ENCODE assay signal across 1 cellular context in the genomic region with DNA sequence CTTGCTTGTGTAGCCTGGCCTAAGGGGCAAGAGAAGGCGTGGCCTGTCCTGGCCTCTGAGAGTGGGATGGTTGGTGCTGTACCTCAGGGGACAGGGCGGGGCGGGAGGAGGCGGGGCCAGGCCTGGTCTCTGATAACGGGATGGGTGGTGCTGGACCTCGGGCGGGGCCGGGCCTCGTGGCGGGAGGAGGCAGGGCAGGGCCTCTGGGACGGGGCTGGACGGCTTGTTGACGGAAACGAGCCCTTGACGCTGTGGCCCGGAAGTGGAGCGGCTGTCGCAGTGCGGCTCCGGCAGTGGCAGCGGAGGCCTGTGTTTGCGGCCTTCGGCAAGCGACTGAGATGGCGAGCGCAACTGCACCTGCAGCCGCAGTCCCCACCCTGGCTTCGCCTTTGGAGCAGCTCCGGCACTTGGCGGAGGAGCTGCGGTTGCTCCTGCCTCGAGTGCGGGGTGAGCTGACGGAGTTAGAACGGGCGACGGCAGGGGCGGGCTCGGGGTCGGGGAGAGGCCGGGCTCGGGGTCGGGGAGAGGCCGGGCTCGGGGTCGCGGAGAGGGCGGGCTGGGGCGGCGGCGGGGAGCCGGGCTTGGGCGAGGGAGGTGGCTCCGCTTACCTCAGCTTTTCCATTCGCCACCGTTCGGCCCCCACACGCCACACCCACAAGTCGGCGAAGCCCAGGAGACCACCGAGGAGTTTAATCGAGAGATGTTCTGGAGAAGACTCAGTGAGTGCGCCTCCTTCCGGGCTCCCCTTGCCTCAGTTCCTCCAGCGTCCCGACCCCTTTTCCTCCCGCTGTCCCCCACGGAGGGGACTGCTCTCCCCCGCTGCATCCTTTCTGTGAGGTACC.
TF ChIP-seq lines count a peak whose summit lies in the region.

A gene with protein sequence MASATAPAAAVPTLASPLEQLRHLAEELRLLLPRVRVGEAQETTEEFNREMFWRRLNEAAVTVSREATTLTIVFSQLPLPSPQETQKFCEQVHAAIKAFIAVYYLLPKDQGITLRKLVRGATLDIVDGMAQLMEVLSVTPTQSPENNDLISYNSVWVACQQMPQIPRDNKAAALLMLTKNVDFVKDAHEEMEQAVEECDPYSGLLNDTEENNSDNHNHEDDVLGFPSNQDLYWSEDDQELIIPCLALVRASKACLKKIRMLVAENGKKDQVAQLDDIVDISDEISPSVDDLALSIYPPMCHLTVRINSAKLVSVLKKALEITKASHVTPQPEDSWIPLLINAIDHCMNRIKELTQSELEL (plus strand): TSS at position 243 of the 842 bp plus-strand sequence. CDS start 96 bp downstream, at position 339.

TF ChIP-seq in HepG2, 621 proteins besides CTCF, POLR2A, EP300 and RAD21 (continued from another document and continues in another):
- TF ChIP-seq SIX4 (CRISPR knock-in tag; IDR thresholded peaks at IDR 0.05) (no peak), STAT5B (CRISPR knock-in tag; IDR thresholded peaks at IDR 0.05) (no peak), NAIF1 (CRISPR knock-in tag; IDR thresholded peaks at IDR 0.05; ENCODE audit: borderline replicate concordance) (no peak), SMC3 (IDR thresholded peaks at IDR 0.05; ENCODE audit: low read length) (no peak), ZNF430 (CRISPR knock-in tag; IDR thresholded peaks at IDR 0.05) (peak; percentile 53; the same call in 1 of the 2 replicates), ZNF251 (CRISPR knock-in tag; IDR thresholded peaks at IDR 0.05) (no peak), ZNF674 (CRISPR knock-in tag; IDR thresholded peaks at IDR 0.05; ENCODE audit: low read depth) (no peak), LCORL (IDR thresholded peaks at IDR 0.05) (no peak; the same call in 1 of the 2 replicates), LCORL (CRISPR knock-in tag; IDR thresholded peaks at IDR 0.05) (peak; percentile 92), ZSCAN29 (CRISPR knock-in tag; conservative IDR thresholded peaks at IDR 0.05) (0 out of 2 replicates have a peak, but pooled peaks have one; percentile 43), PITX1 (CRISPR knock-in tag; IDR thresholded peaks at IDR 0.05) (peak; percentile 84), ZNF160 (CRISPR knock-in tag; IDR thresholded peaks at IDR 0.05) (peak; percentile 78; the same call in 1 of the 2 replicates), ZNF777 (CRISPR knock-in tag; IDR thresholded peaks at IDR 0.05) (peak; percentile 88), REL (CRISPR knock-in tag; conservative IDR thresholded peaks at IDR 0.05) (0 out of 2 replicates have a peak, but pooled peaks have one; percentile 35), IRF2 (CRISPR knock-in tag; IDR thresholded peaks at IDR 0.05) (peak; percentile 60; the same call in 1 of the 2 replicates), ZNF543 (CRISPR knock-in tag; IDR thresholded peaks at IDR 0.05) (peak; percentile 53; the same call in 1 of the 2 replicates), FOXO1 (CRISPR knock-in tag; IDR thresholded peaks at IDR 0.05) (peak; percentile 87), HDAC6 (IDR thresholded peaks at IDR 0.05; ENCODE audit: low read depth, low read length) (no peak), ZMYM4 (CRISPR knock-in tag; IDR thresholded peaks at IDR 0.05) (peak; percentile 74), PHF20 (CRISPR knock-in tag; IDR thresholded peaks at IDR 0.05) (peak; percentile 79), MTA1 (CRISPR knock-in tag; IDR thresholded peaks at IDR 0.05; ENCODE audit: borderline replicate concordance) (peak; percentile 42; the same call in 1 of the 2 replicates), ZNF598 (CRISPR knock-in tag; IDR thresholded peaks at IDR 0.05; ENCODE audit: borderline replicate concordance) (no peak), TBX2 (CRISPR knock-in tag; IDR thresholded peaks at IDR 0.05; ENCODE audit: borderline replicate concordance) (peak; percentile 84; the same call in 1 of the 2 replicates), ZKSCAN5 (CRISPR knock-in tag; IDR thresholded peaks at IDR 0.05) (no peak), KLF12 (CRISPR knock-in tag; IDR thresholded peaks at IDR 0.05; ENCODE audit: borderline replicate concordance) (peak; percentile 91), NONO (IDR thresholded peaks at IDR 0.05) (no peak), NONO (CRISPR knock-in tag; conservative IDR thresholded peaks at IDR 0.05) (peak; percentile 86), CHCHD3 (CRISPR knock-in tag; IDR thresholded peaks at IDR 0.05) (0 out of 2 replicates have a peak, but pooled peaks have one; percentile 50), ZNF282 (IDR thresholded peaks at IDR 0.05; ENCODE audit: partially characterized antibody) (no peak), ZNF550 (CRISPR knock-in tag; IDR thresholded peaks at IDR 0.05; ENCODE audit: borderline replicate concordance) (no peak), THAP11 (CRISPR knock-in tag; IDR thresholded peaks at IDR 0.05) (peak; percentile 84), DNMT3B (CRISPR knock-in tag; conservative IDR thresholded peaks at IDR 0.05) (no peak), DR1 (CRISPR knock-in tag; IDR thresholded peaks at IDR 0.05) (peak; percentile 61; the same call in 1 of the 2 replicates), AHR (CRISPR knock-in tag; IDR thresholded peaks at IDR 0.05) (0 out of 2 replicates have a peak, but pooled peaks have one; percentile 22)
- TF ChIP-seq, protein P1, sequence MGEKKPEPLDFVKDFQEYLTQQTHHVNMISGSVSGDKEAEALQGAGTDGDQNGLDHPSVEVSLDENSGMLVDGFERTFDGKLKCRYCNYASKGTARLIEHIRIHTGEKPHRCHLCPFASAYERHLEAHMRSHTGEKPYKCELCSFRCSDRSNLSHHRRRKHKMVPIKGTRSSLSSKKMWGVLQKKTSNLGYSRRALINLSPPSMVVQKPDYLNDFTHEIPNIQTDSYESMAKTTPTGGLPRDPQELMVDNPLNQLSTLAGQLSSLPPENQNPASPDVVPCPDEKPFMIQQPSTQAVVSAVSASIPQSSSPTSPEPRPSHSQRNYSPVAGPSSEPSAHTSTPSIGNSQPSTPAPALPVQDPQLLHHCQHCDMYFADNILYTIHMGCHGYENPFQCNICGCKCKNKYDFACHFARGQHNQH (CRISPR knock-in tag; IDR thresholded peaks at IDR 0.05), result peak; percentile 12; the same call in 1 of the 2 replicates
- TF ChIP-seq, protein P2, sequence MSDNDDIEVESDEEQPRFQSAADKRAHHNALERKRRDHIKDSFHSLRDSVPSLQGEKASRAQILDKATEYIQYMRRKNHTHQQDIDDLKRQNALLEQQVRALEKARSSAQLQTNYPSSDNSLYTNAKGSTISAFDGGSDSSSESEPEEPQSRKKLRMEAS (IDR thresholded peaks at IDR 0.05), result peak; percentile 93
- TF ChIP-seq, protein P3, sequence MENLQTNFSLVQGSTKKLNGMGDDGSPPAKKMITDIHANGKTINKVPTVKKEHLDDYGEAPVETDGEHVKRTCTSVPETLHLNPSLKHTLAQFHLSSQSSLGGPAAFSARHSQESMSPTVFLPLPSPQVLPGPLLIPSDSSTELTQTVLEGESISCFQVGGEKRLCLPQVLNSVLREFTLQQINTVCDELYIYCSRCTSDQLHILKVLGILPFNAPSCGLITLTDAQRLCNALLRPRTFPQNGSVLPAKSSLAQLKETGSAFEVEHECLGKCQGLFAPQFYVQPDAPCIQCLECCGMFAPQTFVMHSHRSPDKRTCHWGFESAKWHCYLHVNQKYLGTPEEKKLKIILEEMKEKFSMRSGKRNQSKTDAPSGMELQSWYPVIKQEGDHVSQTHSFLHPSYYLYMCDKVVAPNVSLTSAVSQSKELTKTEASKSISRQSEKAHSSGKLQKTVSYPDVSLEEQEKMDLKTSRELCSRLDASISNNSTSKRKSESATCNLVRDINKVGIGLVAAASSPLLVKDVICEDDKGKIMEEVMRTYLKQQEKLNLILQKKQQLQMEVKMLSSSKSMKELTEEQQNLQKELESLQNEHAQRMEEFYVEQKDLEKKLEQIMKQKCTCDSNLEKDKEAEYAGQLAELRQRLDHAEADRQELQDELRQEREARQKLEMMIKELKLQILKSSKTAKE (CRISPR knock-in tag; IDR thresholded peaks at IDR 0.05; ENCODE audit: borderline replicate concordance), result peak; percentile 65
- TF ChIP-seq, protein P4, sequence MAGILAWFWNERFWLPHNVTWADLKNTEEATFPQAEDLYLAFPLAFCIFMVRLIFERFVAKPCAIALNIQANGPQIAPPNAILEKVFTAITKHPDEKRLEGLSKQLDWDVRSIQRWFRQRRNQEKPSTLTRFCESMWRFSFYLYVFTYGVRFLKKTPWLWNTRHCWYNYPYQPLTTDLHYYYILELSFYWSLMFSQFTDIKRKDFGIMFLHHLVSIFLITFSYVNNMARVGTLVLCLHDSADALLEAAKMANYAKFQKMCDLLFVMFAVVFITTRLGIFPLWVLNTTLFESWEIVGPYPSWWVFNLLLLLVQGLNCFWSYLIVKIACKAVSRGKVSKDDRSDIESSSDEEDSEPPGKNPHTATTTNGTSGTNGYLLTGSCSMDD (CRISPR knock-in tag; IDR thresholded peaks at IDR 0.05), result 0 out of 2 replicates have a peak, but pooled peaks have one; percentile 41
- TF ChIP-seq, protein P5, sequence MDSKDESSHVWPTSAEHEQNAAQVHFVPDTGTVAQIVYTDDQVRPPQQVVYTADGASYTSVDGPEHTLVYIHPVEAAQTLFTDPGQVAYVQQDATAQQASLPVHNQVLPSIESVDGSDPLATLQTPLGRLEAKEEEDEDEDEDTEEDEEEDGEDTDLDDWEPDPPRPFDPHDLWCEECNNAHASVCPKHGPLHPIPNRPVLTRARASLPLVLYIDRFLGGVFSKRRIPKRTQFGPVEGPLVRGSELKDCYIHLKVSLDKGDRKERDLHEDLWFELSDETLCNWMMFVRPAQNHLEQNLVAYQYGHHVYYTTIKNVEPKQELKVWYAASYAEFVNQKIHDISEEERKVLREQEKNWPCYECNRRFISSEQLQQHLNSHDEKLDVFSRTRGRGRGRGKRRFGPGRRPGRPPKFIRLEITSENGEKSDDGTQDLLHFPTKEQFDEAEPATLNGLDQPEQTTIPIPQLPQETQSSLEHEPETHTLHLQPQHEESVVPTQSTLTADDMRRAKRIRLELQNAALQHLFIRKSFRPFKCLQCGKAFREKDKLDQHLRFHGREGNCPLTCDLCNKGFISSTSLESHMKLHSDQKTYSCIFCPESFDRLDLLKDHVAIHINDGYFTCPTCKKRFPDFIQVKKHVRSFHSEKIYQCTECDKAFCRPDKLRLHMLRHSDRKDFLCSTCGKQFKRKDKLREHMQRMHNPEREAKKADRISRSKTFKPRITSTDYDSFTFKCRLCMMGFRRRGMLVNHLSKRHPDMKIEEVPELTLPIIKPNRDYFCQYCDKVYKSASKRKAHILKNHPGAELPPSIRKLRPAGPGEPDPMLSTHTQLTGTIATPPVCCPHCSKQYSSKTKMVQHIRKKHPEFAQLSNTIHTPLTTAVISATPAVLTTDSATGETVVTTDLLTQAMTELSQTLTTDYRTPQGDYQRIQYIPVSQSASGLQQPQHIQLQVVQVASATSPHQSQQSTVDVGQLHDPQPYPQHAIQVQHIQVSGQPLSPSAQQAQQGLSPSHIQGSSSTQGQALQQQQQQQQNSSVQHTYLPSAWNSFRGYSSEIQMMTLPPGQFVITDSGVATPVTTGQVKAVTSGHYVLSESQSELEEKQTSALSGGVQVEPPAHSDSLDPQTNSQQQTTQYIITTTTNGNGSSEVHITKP (CRISPR knock-in tag; IDR thresholded peaks at IDR 0.05; ENCODE audit: low read depth), result 0 out of 2 replicates have a peak, but pooled peaks have one; percentile 24
- TF ChIP-seq, protein P6, sequence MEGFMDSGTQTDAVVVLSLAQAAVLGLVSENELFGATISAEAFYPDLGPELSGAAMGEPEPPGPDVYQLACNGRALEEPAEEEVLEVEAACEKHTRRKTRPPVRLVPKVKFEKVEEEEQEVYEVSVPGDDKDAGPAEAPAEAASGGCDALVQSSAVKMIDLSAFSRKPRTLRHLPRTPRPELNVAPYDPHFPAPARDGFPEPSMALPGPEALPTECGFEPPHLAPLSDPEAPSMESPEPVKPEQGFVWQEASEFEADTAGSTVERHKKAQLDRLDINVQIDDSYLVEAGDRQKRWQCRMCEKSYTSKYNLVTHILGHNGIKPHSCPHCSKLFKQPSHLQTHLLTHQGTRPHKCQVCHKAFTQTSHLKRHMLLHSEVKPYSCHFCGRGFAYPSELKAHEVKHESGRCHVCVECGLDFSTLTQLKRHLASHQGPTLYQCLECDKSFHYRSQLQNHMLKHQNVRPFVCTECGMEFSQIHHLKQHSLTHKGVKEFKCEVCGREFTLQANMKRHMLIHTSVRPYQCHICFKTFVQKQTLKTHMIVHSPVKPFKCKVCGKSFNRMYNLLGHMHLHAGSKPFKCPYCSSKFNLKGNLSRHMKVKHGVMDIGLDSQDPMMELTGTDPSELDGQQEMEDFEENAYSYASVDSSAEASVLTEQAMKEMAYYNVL (CRISPR knock-in tag; IDR thresholded peaks at IDR 0.05; ENCODE audit: borderline replicate concordance), result peak; percentile 59; the same call in 1 of the 2 replicates
- TF ChIP-seq, protein P7, sequence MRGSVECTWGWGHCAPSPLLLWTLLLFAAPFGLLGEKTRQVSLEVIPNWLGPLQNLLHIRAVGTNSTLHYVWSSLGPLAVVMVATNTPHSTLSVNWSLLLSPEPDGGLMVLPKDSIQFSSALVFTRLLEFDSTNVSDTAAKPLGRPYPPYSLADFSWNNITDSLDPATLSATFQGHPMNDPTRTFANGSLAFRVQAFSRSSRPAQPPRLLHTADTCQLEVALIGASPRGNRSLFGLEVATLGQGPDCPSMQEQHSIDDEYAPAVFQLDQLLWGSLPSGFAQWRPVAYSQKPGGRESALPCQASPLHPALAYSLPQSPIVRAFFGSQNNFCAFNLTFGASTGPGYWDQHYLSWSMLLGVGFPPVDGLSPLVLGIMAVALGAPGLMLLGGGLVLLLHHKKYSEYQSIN (CRISPR knock-in tag; IDR thresholded peaks at IDR 0.05; ENCODE audit: borderline replicate concordance), result no peak
- TF ChIP-seq, protein P8, sequence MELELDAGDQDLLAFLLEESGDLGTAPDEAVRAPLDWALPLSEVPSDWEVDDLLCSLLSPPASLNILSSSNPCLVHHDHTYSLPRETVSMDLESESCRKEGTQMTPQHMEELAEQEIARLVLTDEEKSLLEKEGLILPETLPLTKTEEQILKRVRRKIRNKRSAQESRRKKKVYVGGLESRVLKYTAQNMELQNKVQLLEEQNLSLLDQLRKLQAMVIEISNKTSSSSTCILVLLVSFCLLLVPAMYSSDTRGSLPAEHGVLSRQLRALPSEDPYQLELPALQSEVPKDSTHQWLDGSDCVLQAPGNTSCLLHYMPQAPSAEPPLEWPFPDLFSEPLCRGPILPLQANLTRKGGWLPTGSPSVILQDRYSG (CRISPR knock-in tag; IDR thresholded peaks at IDR 0.05), result peak; percentile 82
- TF ChIP-seq, protein P9, sequence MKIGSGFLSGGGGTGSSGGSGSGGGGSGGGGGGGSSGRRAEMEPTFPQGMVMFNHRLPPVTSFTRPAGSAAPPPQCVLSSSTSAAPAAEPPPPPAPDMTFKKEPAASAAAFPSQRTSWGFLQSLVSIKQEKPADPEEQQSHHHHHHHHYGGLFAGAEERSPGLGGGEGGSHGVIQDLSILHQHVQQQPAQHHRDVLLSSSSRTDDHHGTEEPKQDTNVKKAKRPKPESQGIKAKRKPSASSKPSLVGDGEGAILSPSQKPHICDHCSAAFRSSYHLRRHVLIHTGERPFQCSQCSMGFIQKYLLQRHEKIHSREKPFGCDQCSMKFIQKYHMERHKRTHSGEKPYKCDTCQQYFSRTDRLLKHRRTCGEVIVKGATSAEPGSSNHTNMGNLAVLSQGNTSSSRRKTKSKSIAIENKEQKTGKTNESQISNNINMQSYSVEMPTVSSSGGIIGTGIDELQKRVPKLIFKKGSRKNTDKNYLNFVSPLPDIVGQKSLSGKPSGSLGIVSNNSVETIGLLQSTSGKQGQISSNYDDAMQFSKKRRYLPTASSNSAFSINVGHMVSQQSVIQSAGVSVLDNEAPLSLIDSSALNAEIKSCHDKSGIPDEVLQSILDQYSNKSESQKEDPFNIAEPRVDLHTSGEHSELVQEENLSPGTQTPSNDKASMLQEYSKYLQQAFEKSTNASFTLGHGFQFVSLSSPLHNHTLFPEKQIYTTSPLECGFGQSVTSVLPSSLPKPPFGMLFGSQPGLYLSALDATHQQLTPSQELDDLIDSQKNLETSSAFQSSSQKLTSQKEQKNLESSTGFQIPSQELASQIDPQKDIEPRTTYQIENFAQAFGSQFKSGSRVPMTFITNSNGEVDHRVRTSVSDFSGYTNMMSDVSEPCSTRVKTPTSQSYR (CRISPR knock-in tag; IDR thresholded peaks at IDR 0.05; ENCODE audit: borderline replicate concordance), result 0 out of 2 replicates have a peak, but pooled peaks have one; percentile 40
